ENCODE assay signal across 8 cellular contexts in genomic region chr17:77325537-77325825, GRCh38.
A peak's percentile ranks its signal among the peaks of the same experiment; 100 is the strongest.
DNase-seq lines count a peak whose midpoint lies in the region; ATAC-seq and TF ChIP-seq lines count a peak whose summit lies in the region.

No MANE protein-coding gene starts in this region.

- H3K27ac Mint-ChIP-seq in HFFc6 (peak overlapping the region; percentile 100), natural killer cell (peak overlapping the region; percentile 82 to 95), neural progenitor cell (no peak overlapping the region)
- H3K27ac Mint-ChIP-seq in activated CD8-positive, alpha-beta T cell treated with anti-CD3 and anti-CD28 coated beads, Interleukin-2, amount 10 ng/mL, durations not matched to agents 7 days and 5 days: peak overlapping the region; percentile 62

- H3K36me3 Mint-ChIP-seq in HFFc6 (ENCODE audit: low read depth) (peaks cover 15% of the 10 kb centered on the region), natural killer cell (no peaks in the 10 kb centered on the region), neural progenitor cell (no peaks in the 10 kb centered on the region)
- H3K36me3 Mint-ChIP-seq in activated CD8-positive, alpha-beta T cell treated with anti-CD3 and anti-CD28 coated beads, Interleukin-2, amount 10 ng/mL, durations not matched to agents 7 days and 5 days (ENCODE audit: low read depth): no peaks in the 10 kb centered on the region

- no peak for TF ChIP-seq POLR2A in erythroblast (IDR thresholded peaks at IDR 0.05; ENCODE audit: low read length)

- H4K20me1 ChIP-seq in neural progenitor cell (ENCODE audit: low read depth): no peaks in the 10 kb centered on the region

- H3K9ac ChIP-seq in neural progenitor cell: no peak overlapping the region

- H3K9me3 Mint-ChIP-seq in HFFc6 (no peaks in the 10 kb centered on the region; the same call in 1 of the 2 replicates), natural killer cell (peaks cover 0 to 2% of the 10 kb centered on the region in 2 donors), neural progenitor cell (no peaks in the 10 kb centered on the region)
- H3K9me3 Mint-ChIP-seq in activated CD8-positive, alpha-beta T cell treated with anti-CD3 and anti-CD28 coated beads, Interleukin-2, amount 10 ng/mL, durations not matched to agents 7 days and 5 days (ENCODE audit: insufficient read depth): no peaks in the 10 kb centered on the region

- peak overlapping the region; percentile 95 for H3K4me3 Mint-ChIP-seq in HFFc6
- no peak overlapping the region for H3K4me3 Mint-ChIP-seq in activated CD8-positive, alpha-beta T cell treated with anti-CD3 and anti-CD28 coated beads, Interleukin-2, amount 10 ng/mL, durations not matched to agents 7 days and 5 days
- peak overlapping the region; percentile 72 for H3K4me3 Mint-ChIP-seq in natural killer cell
- H3K4me3 Mint-ChIP-seq in neural progenitor cell: no peak overlapping the region

- POLR2A ChIA-PET in activated CD8-positive, alpha-beta T cell treated with anti-CD3 and anti-CD28 coated beads, Interleukin-2, amount 10 ng/mL, durations not matched to agents 7 days and 5 days (lab: Charles Lee): interaction anchor here (1.1 kb wide), 1 partner anchor 176 kb away, joined by 4 read pairs; no protein-coding TSS in a partner anchor

- DNase-seq in HFFc6 (no peak), natural killer cell (no peak), UCSD-AML1 (lab: John Stamatoyannopoulos, UW; ENCODE audit: unreplicated experiment) (no peak), neural progenitor cell (ENCODE audit: low spot score) (no peak), HK-2 (ENCODE audit: unreplicated experiment) (no peak), erythroblast (lab: John Stamatoyannopoulos, UW) (no peak)
- no peak for DNase-seq in activated CD8-positive, alpha-beta T cell treated with anti-CD3 and anti-CD28 coated beads, Interleukin-2, amount 10 ng/mL, durations not matched to agents 7 days and 5 days

- no peaks in the 10 kb centered on the region for H3K9me3 ChIP-seq in neural progenitor cell (ENCODE audit: low read depth)

- no peaks in the 10 kb centered on the region for H3F3A ChIP-seq in neural progenitor cell (ENCODE audit: low read depth)

- peaks cover 10% of the 10 kb centered on the region for H3K27me3 Mint-ChIP-seq in HFFc6 (ENCODE audit: insufficient read depth)
- no peaks in the 10 kb centered on the region for H3K27me3 Mint-ChIP-seq in activated CD8-positive, alpha-beta T cell treated with anti-CD3 and anti-CD28 coated beads, Interleukin-2, amount 10 ng/mL, durations not matched to agents 7 days and 5 days (ENCODE audit: low read depth)
- no peaks in the 10 kb centered on the region for H3K27me3 Mint-ChIP-seq in natural killer cell (ENCODE audit: low read depth in 2 of 2)
- H3K27me3 Mint-ChIP-seq in neural progenitor cell (ENCODE audit: insufficient read depth, low read depth): peaks cover 4% of the 10 kb centered on the region

- TF ChIP-seq CTCF in HFFc6 (IDR thresholded peaks at IDR 0.05) (no peak), natural killer cell (IDR thresholded peaks at IDR 0.05) (no peak), neural progenitor cell (IDR thresholded peaks at IDR 0.05) (no peak)

- no peaks in the 10 kb centered on the region for H3K27me3 ChIP-seq in neural progenitor cell

- H3K27ac ChIP-seq in neural progenitor cell: no peak overlapping the region

- H3K79me2 ChIP-seq in neural progenitor cell (ENCODE audit: low read depth): no peaks in the 10 kb centered on the region

- H2AFZ ChIP-seq in neural progenitor cell (replicated peaks): no peak overlapping the region

- no peak overlapping the region for H3K4me2 ChIP-seq in neural progenitor cell

- H3K4me1 ChIP-seq in neural progenitor cell: peaks cover 11% of the 10 kb centered on the region

- peaks cover 57% of the 10 kb centered on the region for H3K4me1 Mint-ChIP-seq in HFFc6 (ENCODE audit: low read depth)
- peaks cover 59% of the 10 kb centered on the region for H3K4me1 Mint-ChIP-seq in activated CD8-positive, alpha-beta T cell treated with anti-CD3 and anti-CD28 coated beads, Interleukin-2, amount 10 ng/mL, durations not matched to agents 7 days and 5 days (ENCODE audit: low read depth)
- H3K4me1 Mint-ChIP-seq in natural killer cell: peaks cover 33 to 40% of the 10 kb centered on the region in 2 donors
- H3K4me1 Mint-ChIP-seq in neural progenitor cell: peaks cover 43% of the 10 kb centered on the region

- H3K36me3 ChIP-seq in neural progenitor cell: no peaks in the 10 kb centered on the region

- CTCF ChIA-PET in activated CD8-positive, alpha-beta T cell treated with anti-CD3 and anti-CD28 coated beads, Interleukin-2, amount 10 ng/mL, durations not matched to agents 7 days and 5 days (lab: Charles Lee): interaction anchor here (0.9 to 1.5 kb wide), 6 partner anchors 50 to 688 kb away, joined by 3 to 6 read pairs (median 3); no protein-coding TSS in a partner anchor

- intact Hi-C loops in natural killer cell (cut with micrococcal nuclease): loop anchor here (5.0 to 10.0 kb wide), 2 partner anchors 339 to 557 kb away; no protein-coding TSS in a partner anchor

- ATAC-seq in GM18517 (IDR thresholded peaks at IDR 0.05; ENCODE audit: unreplicated experiment): peak; percentile 23
- ATAC-seq in activated CD8-positive, alpha-beta T cell treated with anti-CD3 and anti-CD28 coated beads, Interleukin-2, amount 10 ng/mL, durations not matched to agents 7 days and 5 days: no peak
- peak; percentile 19 to 46 (median 42) for ATAC-seq in natural killer cell

- no peak overlapping the region for H3K4me3 ChIP-seq in neural progenitor cell

Comparison
In these comparisons a context has a peak if more than half of its experiments do, and no peak if none do; other contexts are left out.
1. H3K4me3 Mint-ChIP-seq: peak in HFFc6 (single experiment) and natural killer cell (single experiment); none in activated CD8-positive, alpha-beta T cell treated with anti-CD3 and anti-CD28 coated beads, Interleukin-2, amount 10 ng/mL, durations not matched to agents 7 days and 5 days (single experiment) and neural progenitor cell (single experiment).